33 cellular contexts compared by ENCODE assay signal in the genomic region with DNA sequence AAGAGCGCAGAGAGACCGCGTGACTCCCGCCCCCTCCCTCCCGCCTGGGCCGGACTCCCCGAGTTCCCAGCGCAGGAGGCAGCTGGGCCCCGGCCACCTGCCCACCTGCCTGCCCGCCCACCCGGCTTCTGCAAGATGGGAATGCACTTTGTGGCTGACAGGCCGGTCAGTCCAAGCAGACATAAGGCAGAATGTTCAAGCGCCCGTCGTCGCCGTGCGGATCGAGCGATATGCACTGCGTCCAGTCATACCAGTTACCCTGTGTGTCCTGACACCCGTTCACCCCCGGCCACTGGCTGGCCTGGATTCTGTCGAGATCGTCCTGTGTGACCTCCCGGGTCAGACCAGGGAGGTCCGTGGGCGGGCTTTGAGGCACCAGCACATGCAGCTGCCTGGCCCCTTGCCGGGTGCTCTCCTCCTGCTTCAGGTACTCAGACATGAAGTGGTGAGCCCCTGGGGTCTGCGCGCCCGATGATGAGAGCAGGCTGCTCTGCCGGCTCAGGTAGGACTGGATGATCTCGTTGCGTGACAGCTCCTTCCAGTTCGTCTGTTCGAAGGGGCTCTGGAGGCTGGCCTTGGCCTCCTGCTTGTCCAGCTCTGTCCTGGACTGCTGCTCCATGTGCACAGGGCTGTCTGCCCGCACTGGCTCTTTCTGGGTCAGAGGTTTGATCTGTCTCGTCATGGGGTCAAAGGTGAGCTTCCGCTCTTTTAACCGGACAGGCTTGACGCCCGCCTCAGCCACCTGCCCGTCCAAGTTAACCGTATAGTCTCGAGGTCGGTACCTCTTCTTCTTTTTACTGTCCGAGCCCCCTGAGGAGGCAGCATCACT. TPM values are rescaled to one million over a fixed set of nuclear protein-coding genes. Genes with fewer than 3 reads are reported as not detected.
DNase-seq lines count a peak whose midpoint lies in the region; ATAC-seq, FAIRE-seq and TF ChIP-seq lines count a peak whose summit lies in the region.
"Had no signal": no experiment of that assay in that cellular context is flagged by ENCODE, and none has a peak within 500 bp of the region (broad histone marks: within the 10 kb centered on the region; RNA-seq: fewer than 3 reads in every experiment).

No MANE protein-coding gene starts in this region.

- CTCF ChIA-PET in activated CD8-positive, alpha-beta T cell treated with anti-CD3 and anti-CD28 coated beads for 36 hours (lab: Charles Lee) = no interaction called here
- CTCF ChIA-PET in activated CD8-positive, alpha-beta T cell treated with anti-CD3 and anti-CD28 coated beads, Interleukin-2, amount 10 ng/mL, durations not matched to agents 7 days and 5 days (lab: Charles Lee) = interaction anchor here (0.5 kb wide), 1 partner anchor 582 kb away, joined by 3 read pairs; no protein-coding TSS in a partner anchor
- CTCF ChIA-PET in HepG2 (lab: Yijun Ruan, JAX; ENCODE audit: low intra/inter-chr PET ratio, low total read pairs) = no interaction called here

- no peak for FAIRE-seq in HepG2 (lab: Jason Lieb, UNC)
- FAIRE-seq: GM19239, H54, islet of Langerhans had no signal

- H3K9ac ChIP-seq in HepG2 (ENCODE audit: insufficient read depth, low read depth, low read length) (no peak overlapping the region), skeletal muscle tissue (ENCODE audit: low read depth in 1 of 3, low read length in 3 of 3) (peak overlapping the region in 1 of 3 donors; percentile 68)

- H3K9me3 ChIP-seq in HepG2 (ENCODE audit: low read length) (no peaks in the 10 kb centered on the region), skeletal muscle tissue (ENCODE audit: control insufficient read depth in 3 of 3, low read length in 3 of 3) (no peaks in the 10 kb centered on the region)
- H3K9me3 ChIP-seq: body of pancreas, left ventricle myocardium inferior, Peyer's patch had no signal

- no peaks in the 10 kb centered on the region for H3K9me3 Mint-ChIP-seq in activated CD8-positive, alpha-beta T cell treated with anti-CD3 and anti-CD28 coated beads for 36 hours
- H3K9me3 Mint-ChIP-seq in activated CD8-positive, alpha-beta T cell treated with anti-CD3 and anti-CD28 coated beads, Interleukin-2, amount 10 ng/mL, durations not matched to agents 7 days and 5 days (ENCODE audit: insufficient read depth) = no peaks in the 10 kb centered on the region
- H3K9me3 Mint-ChIP-seq in GM23338 = no peaks in the 10 kb centered on the region
- H3K9me3 Mint-ChIP-seq: T-helper 2 cell treated with Interferon-gamma antibody and Interleukin-4, amounts not matched to agents 5 μg/mL and 100 μg/mL, for 36 hours had no signal

- peak overlapping the region; percentile 99 for H3K27ac Mint-ChIP-seq in activated CD8-positive, alpha-beta T cell treated with anti-CD3 and anti-CD28 coated beads for 36 hours
- no peak overlapping the region for H3K27ac Mint-ChIP-seq in activated CD8-positive, alpha-beta T cell treated with anti-CD3 and anti-CD28 coated beads, Interleukin-2, amount 10 ng/mL, durations not matched to agents 7 days and 5 days
- no peak overlapping the region for H3K27ac Mint-ChIP-seq in GM23338
- H3K27ac Mint-ChIP-seq: T-helper 2 cell treated with Interferon-gamma antibody and Interleukin-4, amounts not matched to agents 5 μg/mL and 100 μg/mL, for 36 hours had no signal

- no peaks in the 10 kb centered on the region for H3K27me3 Mint-ChIP-seq in activated CD8-positive, alpha-beta T cell treated with anti-CD3 and anti-CD28 coated beads for 36 hours
- H3K27me3 Mint-ChIP-seq in activated CD8-positive, alpha-beta T cell treated with anti-CD3 and anti-CD28 coated beads, Interleukin-2, amount 10 ng/mL, durations not matched to agents 7 days and 5 days (ENCODE audit: low read depth) = no peaks in the 10 kb centered on the region
- peaks cover 8% of the 10 kb centered on the region for H3K27me3 Mint-ChIP-seq in GM23338 (ENCODE audit: insufficient read depth, low read depth, poor library complexity)

- peaks cover 21% of the 10 kb centered on the region for H3K4me1 ChIP-seq in HepG2 (ENCODE audit: insufficient read depth, low read length)
- peaks cover 71 to 87% (median 71%) of the 10 kb centered on the region in 3 donors for H3K4me1 ChIP-seq in skeletal muscle tissue (ENCODE audit: control insufficient read depth in 3 of 3, insufficient read depth in 3 of 3, low read length in 3 of 3)
- H3K4me1 ChIP-seq in GM23338 (ENCODE audit: insufficient read depth) = peaks cover 8% of the 10 kb centered on the region; the same call in 1 of the 2 replicates

- no peak overlapping the region for H3K4me2 ChIP-seq in HepG2 (ENCODE audit: low read depth, low read length)
- H3K4me2 ChIP-seq in GM23338 = no peak overlapping the region

- H4K20me1 ChIP-seq in HepG2 (ENCODE audit: insufficient read depth, low read length) = peaks cover 12% of the 10 kb centered on the region; the same call in 1 of the 2 replicates
- peaks cover 26% of the 10 kb centered on the region for H4K20me1 ChIP-seq in GM23338 (replicated peaks; ENCODE audit: insufficient read depth)

- peaks cover 53% of the 10 kb centered on the region for H3K79me2 ChIP-seq in HepG2 (ENCODE audit: insufficient read depth, low read length)
- peaks cover 59% of the 10 kb centered on the region for H3K79me2 ChIP-seq in GM23338 (replicated peaks; ENCODE audit: insufficient read depth)

- intact Hi-C loops in activated CD8-positive, alpha-beta T cell treated with anti-CD3 and anti-CD28 coated beads for 36 hours (cut with micrococcal nuclease) = no loop called here
- intact Hi-C loops in HepG2 (cut with micrococcal nuclease; ENCODE audit: unreplicated experiment) = no loop called here

- no peak for TF ChIP-seq CTCF in activated CD8-positive, alpha-beta T cell treated with anti-CD3 and anti-CD28 coated beads for 36 hours (IDR thresholded peaks at IDR 0.05)
- TF ChIP-seq CTCF in VCaP (conservative IDR thresholded peaks at IDR 0.05) = no peak
- no peak for TF ChIP-seq CTCF in HepG2 (CRISPR knock-in tag; IDR thresholded peaks at IDR 0.05)
- no peak for TF ChIP-seq CTCF in GM23338 (conservative IDR thresholded peaks at IDR 0.05; ENCODE audit: low read depth in 2 of 2)

- TF ChIP-seq POLR2A in HepG2 (IDR thresholded peaks at IDR 0.05; ENCODE audit: insufficient read depth in 1 of 2, low read depth in 2 of 2, low read length in 2 of 2) = no peak

- BruUV-seq in HepG2 (replicated peaks; lab: Mats Ljungman, UMichigan) = no TSS peak

- no peak for DNase-seq in activated CD8-positive, alpha-beta T cell treated with anti-CD3 and anti-CD28 coated beads for 36 hours
- DNase-seq in activated CD8-positive, alpha-beta T cell treated with anti-CD3 and anti-CD28 coated beads, Interleukin-2, amount 10 ng/mL, durations not matched to agents 7 days and 5 days = no peak
- DNase-seq in HepG2 (ENCODE audit: low spot score) (no peak), GM23338 (ENCODE audit: low spot score) (no peak)
- DNase-seq: 8988T; activated CD4-positive, alpha-beta T cell treated with anti-CD3 and anti-CD28 coated beads for 48 hours; activated T-cell treated with anti-CD3 and anti-CD28 coated beads, Interleukin-2, amount 50 U/mL, for 48 hours; body of pancreas; cerebellar nuclear complex; dermis blood vessel endothelial cell; DND-41; GF-D8; head of caudate nucleus; left ventricle myocardium inferior; NCI-H1417 treated with DMSO at 0.1 percent for 48 hours; NCI-H2029 treated with DMSO at 0.1 percent for 48 hours; NCI-H345; NCI-H748 treated with DMSO at 0.1 percent for 48 hours; Peyer's patch; SIG-M5; stimulated activated CD4-positive, alpha-beta T cell treated with anti-CD3 and anti-CD28 coated beads, Interleukin-4, amount 100 ng/mL, for 24 hours; trophoblast cell had no signal

- POLR2A ChIA-PET in activated CD8-positive, alpha-beta T cell treated with anti-CD3 and anti-CD28 coated beads for 36 hours (lab: Charles Lee) = interaction anchor here (1.1 to 9.4 kb wide), 2 partner anchors 10 to 40 kb away, joined by 3 to 84 read pairs; no protein-coding TSS in a partner anchor
- POLR2A ChIA-PET in activated CD8-positive, alpha-beta T cell treated with anti-CD3 and anti-CD28 coated beads, Interleukin-2, amount 10 ng/mL, durations not matched to agents 7 days and 5 days (lab: Charles Lee) = interaction anchor here (0.5 kb wide), 1 partner anchor 16 kb away, joined by 3 read pairs; no protein-coding TSS in a partner anchor
- POLR2A ChIA-PET in HepG2 (lab: Yijun Ruan, JAX) = interaction anchor here (1.2 kb wide), 1 partner anchor 9 kb away, joined by 3 read pairs; no protein-coding TSS in a partner anchor

- TF ChIP-seq EP300 in HepG2 (IDR thresholded peaks at IDR 0.05; ENCODE audit: low read depth in 2 of 2, low read length in 2 of 2) = no peak
- no peak for TF ChIP-seq EP300 in HepG2 (CRISPR knock-in tag; IDR thresholded peaks at IDR 0.05; ENCODE audit: borderline replicate concordance)

- no peak overlapping the region for H2AFZ ChIP-seq in HepG2 (ENCODE audit: low read length)
- H2AFZ ChIP-seq in GM23338 = no peak overlapping the region

- H3K4me3 ChIP-seq in HepG2 (replicated peaks in 1 of 3; ENCODE audit: insufficient read depth in 1 of 3, low read depth in 2 of 3, low read length in 3 of 3) = no peak overlapping the region
- no peak overlapping the region for H3K4me3 ChIP-seq in skeletal muscle tissue (ENCODE audit: low read length in 3 of 3)
- H3K4me3 ChIP-seq in GM23338 = no peak overlapping the region
- H3K4me3 ChIP-seq: body of pancreas, left ventricle myocardium inferior, Peyer's patch had no signal

- no peak overlapping the region for H3K4me3 Mint-ChIP-seq in activated CD8-positive, alpha-beta T cell treated with anti-CD3 and anti-CD28 coated beads for 36 hours
- H3K4me3 Mint-ChIP-seq in activated CD8-positive, alpha-beta T cell treated with anti-CD3 and anti-CD28 coated beads, Interleukin-2, amount 10 ng/mL, durations not matched to agents 7 days and 5 days = no peak overlapping the region
- no peak overlapping the region for H3K4me3 Mint-ChIP-seq in GM23338
- H3K4me3 Mint-ChIP-seq: CD14-positive monocyte; T-helper 2 cell treated with Interferon-gamma antibody and Interleukin-4, amounts not matched to agents 5 μg/mL and 100 μg/mL, for 36 hours had no signal

- peaks cover 55% of the 10 kb centered on the region for H3K4me1 Mint-ChIP-seq in activated CD8-positive, alpha-beta T cell treated with anti-CD3 and anti-CD28 coated beads for 36 hours (ENCODE audit: low read depth)
- H3K4me1 Mint-ChIP-seq in activated CD8-positive, alpha-beta T cell treated with anti-CD3 and anti-CD28 coated beads, Interleukin-2, amount 10 ng/mL, durations not matched to agents 7 days and 5 days (ENCODE audit: low read depth) = peaks cover 54% of the 10 kb centered on the region
- peaks cover 8% of the 10 kb centered on the region for H3K4me1 Mint-ChIP-seq in GM23338

- ATAC-seq in activated CD8-positive, alpha-beta T cell treated with anti-CD3 and anti-CD28 coated beads for 36 hours = no peak
- no peak for ATAC-seq in activated CD8-positive, alpha-beta T cell treated with anti-CD3 and anti-CD28 coated beads, Interleukin-2, amount 10 ng/mL, durations not matched to agents 7 days and 5 days
- ATAC-seq in HepG2 = no peak
- no peak for ATAC-seq in GM23338
- no peak for ATAC-seq in HG03196 (IDR thresholded peaks at IDR 0.05; ENCODE audit: unreplicated experiment)
- ATAC-seq in GM18517 (IDR thresholded peaks at IDR 0.05; ENCODE audit: unreplicated experiment) = no peak
- ATAC-seq: body of pancreas, esophagus mucosa had no signal

- peak overlapping the region; percentile 100 for H3K27ac ChIP-seq in VCaP
- no peak overlapping the region for H3K27ac ChIP-seq in HepG2 (ENCODE audit: extremely low read length, insufficient read depth, low read length)
- peak overlapping the region; percentile 48 for H3K27ac ChIP-seq in skeletal muscle tissue (ENCODE audit: low read depth, low read length)
- no peak overlapping the region for H3K27ac ChIP-seq in GM23338 (ENCODE audit: low read depth)
- H3K27ac ChIP-seq: body of pancreas, HL-60, left ventricle myocardium inferior, Peyer's patch had no signal

- no peaks in the 10 kb centered on the region; a peak in 1 of 5 replicates for H3K27me3 ChIP-seq in HepG2 (ENCODE audit: control insufficient read depth in 1 of 2, insufficient read depth in 2 of 2, low read length in 2 of 2)
- no peaks in the 10 kb centered on the region for H3K27me3 ChIP-seq in skeletal muscle tissue (ENCODE audit: control insufficient read depth in 3 of 3, insufficient read depth in 3 of 3, low read length in 3 of 3)
- H3K27me3 ChIP-seq in GM23338 (ENCODE audit: insufficient read depth) = no peaks in the 10 kb centered on the region
- H3K27me3 ChIP-seq: body of pancreas, Peyer's patch had no signal

- H3K36me3 ChIP-seq in HepG2 (replicated peaks in 1 of 2; ENCODE audit: control insufficient read depth in 1 of 2, insufficient read depth in 2 of 2, low read length in 2 of 2) = peaks cover 16 to 40% of the 10 kb centered on the region in 2 experiments; a peak in 4 of 5 replicates
- H3K36me3 ChIP-seq in skeletal muscle tissue (ENCODE audit: control insufficient read depth in 3 of 3, insufficient read depth in 3 of 3, low read length in 3 of 3) = peaks cover 22 to 31% (median 27%) of the 10 kb centered on the region in 3 donors
- peaks cover 4% of the 10 kb centered on the region; the same call in 1 of the 2 replicates for H3K36me3 ChIP-seq in GM23338 (ENCODE audit: insufficient read depth)

- no peaks in the 10 kb centered on the region for H3K9me2 ChIP-seq in GM23338 (ENCODE audit: insufficient read depth)

- 0 out of 2 replicates have a peak, but pooled peaks cover 6% of the 10 kb centered on the region for H3F3A ChIP-seq in GM23338 (replicated peaks; ENCODE audit: low read depth)

- WGBS in HepG2 (ENCODE audit: low lambda C conversion rate) = 98% methylated on average over 33 of the region's 48 CpGs

- in situ Hi-C loops in HepG2 (cut with HindIII; ENCODE audit: extremely low pct_ligation_motif_present, low pct_unique_long_range_greater_than_20kb) = no loop called here

- no peak for TF ChIP-seq RAD21 in HepG2 (CRISPR knock-in tag; IDR thresholded peaks at IDR 0.05)

- H3K36me3 Mint-ChIP-seq in activated CD8-positive, alpha-beta T cell treated with anti-CD3 and anti-CD28 coated beads for 36 hours (ENCODE audit: low read depth) = peaks cover 41% of the 10 kb centered on the region
- H3K36me3 Mint-ChIP-seq in activated CD8-positive, alpha-beta T cell treated with anti-CD3 and anti-CD28 coated beads, Interleukin-2, amount 10 ng/mL, durations not matched to agents 7 days and 5 days (ENCODE audit: low read depth) = peaks cover 46% of the 10 kb centered on the region
- H3K36me3 Mint-ChIP-seq in GM23338 (ENCODE audit: low read depth) = peaks cover 16% of the 10 kb centered on the region

RNA-seq across cellular contexts. Expression of gene SLC35E1, which starts 3.9 kb away (rescaled TPM):
- total RNA-seq in activated CD8-positive, alpha-beta T cell treated with anti-CD3 and anti-CD28 coated beads for 36 hours = 10 to 100 TPM; 60.1 to 62.4 TPM
- 10 to 100 TPM; 55.6 to 61.9 TPM for total RNA-seq in activated CD8-positive, alpha-beta T cell treated with anti-CD3 and anti-CD28 coated beads, Interleukin-2, amount 10 ng/mL, durations not matched to agents 7 days and 5 days
- 17.2 and 21.2 TPM in 2 replicates for total RNA-seq in HepG2 (2016; rRNA removed; fragmentation: Illumina TruSeq; extraction: Trizol)
- 6.0 and 7.6 TPM in 2 replicates for total RNA-seq in HepG2 (2016; cell fraction: cytosol; rRNA removed; fragmentation: Illumina TruSeq; extraction: Trizol; ENCODE audit: low read depth)
- total RNA-seq in HepG2 (2016; cell fraction: insoluble cytoplasmic fraction; rRNA removed; fragmentation: Illumina TruSeq; extraction: Trizol) = 15.6 and 20.2 TPM in 2 replicates
- 18.9 and 19.7 TPM in 2 replicates for total RNA-seq in HepG2 (2016; cell fraction: membrane; rRNA removed; fragmentation: Illumina TruSeq; extraction: Trizol)
- 18.5 and 21.4 TPM in 2 replicates for total RNA-seq in HepG2 (2016; cell fraction: nucleus; rRNA removed; fragmentation: Illumina TruSeq; extraction: Trizol)
- 46.5 and 48.0 TPM in 2 replicates for polyA plus RNA-seq in HepG2 (2011; rRNA removed)
- 31.6 and 37.8 TPM in 2 replicates for polyA plus RNA-seq in HepG2 (2011; cell fraction: cytosol; rRNA removed)
- polyA plus RNA-seq in HepG2 (2011; cell fraction: nucleus; rRNA removed) = 26.3 and 38.8 TPM in 2 replicates
- 25.6 and 26.5 TPM in 2 replicates for polyA plus RNA-seq in HepG2 (2012)
- polyA plus RNA-seq in HepG2 (2016; cell fraction: cytosol; fragmentation: Illumina TruSeq; extraction: Trizol; ENCODE audit: low read depth) = 5.7 and 6.3 TPM in 2 replicates
- polyA plus RNA-seq in HepG2 (2016; cell fraction: insoluble cytoplasmic fraction; fragmentation: Illumina TruSeq; extraction: Trizol; ENCODE audit: low read depth) = 16.1 and 22.5 TPM in 2 replicates
- 20.6 and 22.2 TPM in 2 replicates for polyA plus RNA-seq in HepG2 (2016; cell fraction: membrane; fragmentation: Illumina TruSeq; extraction: Trizol; ENCODE audit: low read depth)
- 45.9 and 46.6 TPM in 2 replicates for polyA plus RNA-seq in HepG2 (2016; cell fraction: nucleus; fragmentation: Illumina TruSeq; extraction: Trizol; ENCODE audit: insufficient read depth, low read depth)
- 181 and 185 TPM in 2 replicates for polyA minus RNA-seq in HepG2 (2011; rRNA and poly(A)+ RNA removed; ENCODE audit: low replicate concordance)
- 33.0 and 39.5 TPM in 2 replicates for polyA minus RNA-seq in HepG2 (2011; cell fraction: cytosol; rRNA and poly(A)+ RNA removed)
- polyA minus RNA-seq in HepG2 (2011; cell fraction: nucleus; rRNA and poly(A)+ RNA removed) = 24.8 and 31.7 TPM in 2 replicates
- total RNA-seq in skeletal muscle tissue = 16.2 TPM
- 24.1 and 30.3 TPM in 2 replicates for total RNA-seq in GM23338 (2014; rRNA removed; shearing (Covaris generic))
- 16.2 and 17.0 TPM in 2 replicates for polyA plus RNA-seq in GM23338 (2016; fragmentation: Nextera tagmentation; extraction: Ambion mirVana)

RNA-seq across cellular contexts. Expression of gene CHERP, which starts 33.8 kb away (rescaled TPM):
- 10 to 100 TPM; 57.5 to 59.6 TPM for total RNA-seq in activated CD8-positive, alpha-beta T cell treated with anti-CD3 and anti-CD28 coated beads for 36 hours
- 10 to 100 TPM; 60.0 to 60.8 TPM for total RNA-seq in activated CD8-positive, alpha-beta T cell treated with anti-CD3 and anti-CD28 coated beads, Interleukin-2, amount 10 ng/mL, durations not matched to agents 7 days and 5 days
- total RNA-seq in HepG2 (2016; rRNA removed; fragmentation: Illumina TruSeq; extraction: Trizol) (4.3 and 9.1 TPM in 2 replicates), skeletal muscle tissue (7.3 TPM)
- total RNA-seq in HepG2 (2016; cell fraction: cytosol; rRNA removed; fragmentation: Illumina TruSeq; extraction: Trizol; ENCODE audit: low read depth) = 3.8 and 4.0 TPM in 2 replicates
- total RNA-seq in HepG2 (2016; cell fraction: insoluble cytoplasmic fraction; rRNA removed; fragmentation: Illumina TruSeq; extraction: Trizol) = 6.0 and 7.4 TPM in 2 replicates
- 5.5 and 6.1 TPM in 2 replicates for total RNA-seq in HepG2 (2016; cell fraction: membrane; rRNA removed; fragmentation: Illumina TruSeq; extraction: Trizol)
- 8.1 and 13.9 TPM in 2 replicates for total RNA-seq in HepG2 (2016; cell fraction: nucleus; rRNA removed; fragmentation: Illumina TruSeq; extraction: Trizol)
- polyA plus RNA-seq in HepG2 (2011; rRNA removed) (5.4 and 5.9 TPM in 2 replicates), GM23338 (2016; fragmentation: Nextera tagmentation; extraction: Ambion mirVana) (37.5 and 41.2 TPM in 2 replicates)
- 2.9 and 3.2 TPM in 2 replicates for polyA plus RNA-seq in HepG2 (2011; cell fraction: cytosol; rRNA removed)
- 34.4 and 39.5 TPM in 2 replicates for polyA plus RNA-seq in HepG2 (2011; cell fraction: nucleus; rRNA removed)
- polyA plus RNA-seq in HepG2 (2012) = 20.4 and 25.1 TPM in 2 replicates
- polyA plus RNA-seq in HepG2 (2016; cell fraction: cytosol; fragmentation: Illumina TruSeq; extraction: Trizol; ENCODE audit: low read depth) = 2.1 and 2.2 TPM in 2 replicates
- 19.7 and 26.9 TPM in 2 replicates for polyA plus RNA-seq in HepG2 (2016; cell fraction: insoluble cytoplasmic fraction; fragmentation: Illumina TruSeq; extraction: Trizol; ENCODE audit: low read depth)
- polyA plus RNA-seq in HepG2 (2016; cell fraction: membrane; fragmentation: Illumina TruSeq; extraction: Trizol; ENCODE audit: low read depth) = 4.9 and 6.0 TPM in 2 replicates
- 54.8 and 59.8 TPM in 2 replicates for polyA plus RNA-seq in HepG2 (2016; cell fraction: nucleus; fragmentation: Illumina TruSeq; extraction: Trizol; ENCODE audit: insufficient read depth, low read depth)
- 10.1 and 16.3 TPM in 2 replicates for polyA minus RNA-seq in HepG2 (2011; rRNA and poly(A)+ RNA removed; ENCODE audit: low replicate concordance)
- polyA minus RNA-seq in HepG2 (2011; cell fraction: cytosol; rRNA and poly(A)+ RNA removed) = 7.1 and 9.3 TPM in 2 replicates
- 18.4 and 19.8 TPM in 2 replicates for polyA minus RNA-seq in HepG2 (2011; cell fraction: nucleus; rRNA and poly(A)+ RNA removed)
- total RNA-seq in GM23338 (2014; rRNA removed; shearing (Covaris generic)) = 31.0 and 31.6 TPM in 2 replicates

RNA-seq across cellular contexts. Expression of gene MED26, which starts 51.9 kb away (rescaled TPM):
- total RNA-seq in activated CD8-positive, alpha-beta T cell treated with anti-CD3 and anti-CD28 coated beads for 36 hours = 10 to 100 TPM; 14.2 to 19.3 TPM
- total RNA-seq in activated CD8-positive, alpha-beta T cell treated with anti-CD3 and anti-CD28 coated beads, Interleukin-2, amount 10 ng/mL, durations not matched to agents 7 days and 5 days = 10 to 100 TPM; 17.2 to 17.4 TPM
- total RNA-seq in HepG2 (2016; rRNA removed; fragmentation: Illumina TruSeq; extraction: Trizol) (3.3 and 3.8 TPM in 2 replicates), skeletal muscle tissue (2.6 TPM)
- total RNA-seq in HepG2 (2016; cell fraction: cytosol; rRNA removed; fragmentation: Illumina TruSeq; extraction: Trizol; ENCODE audit: low read depth) = 0.88 and 1.1 TPM in 2 replicates
- 2.3 and 2.9 TPM in 2 replicates for total RNA-seq in HepG2 (2016; cell fraction: insoluble cytoplasmic fraction; rRNA removed; fragmentation: Illumina TruSeq; extraction: Trizol)
- 2.2 and 2.5 TPM in 2 replicates for total RNA-seq in HepG2 (2016; cell fraction: membrane; rRNA removed; fragmentation: Illumina TruSeq; extraction: Trizol)
- 4.4 and 6.8 TPM in 2 replicates for total RNA-seq in HepG2 (2016; cell fraction: nucleus; rRNA removed; fragmentation: Illumina TruSeq; extraction: Trizol)
- polyA plus RNA-seq in HepG2 (2011; rRNA removed) (3.3 and 3.5 TPM in 2 replicates), GM23338 (2016; fragmentation: Nextera tagmentation; extraction: Ambion mirVana) (7.4 and 8.6 TPM in 2 replicates)
- 2.7 and 3.7 TPM in 2 replicates for polyA plus RNA-seq in HepG2 (2011; cell fraction: cytosol; rRNA removed)
- 4.2 and 6.4 TPM in 2 replicates for polyA plus RNA-seq in HepG2 (2011; cell fraction: nucleus; rRNA removed)
- polyA plus RNA-seq in HepG2 (2012) = 3.0 and 3.2 TPM in 2 replicates
- polyA plus RNA-seq in HepG2 (2016; cell fraction: cytosol; fragmentation: Illumina TruSeq; extraction: Trizol; ENCODE audit: low read depth) = 0.35 and 0.40 TPM in 2 replicates
- 3.6 and 5.3 TPM in 2 replicates for polyA plus RNA-seq in HepG2 (2016; cell fraction: insoluble cytoplasmic fraction; fragmentation: Illumina TruSeq; extraction: Trizol; ENCODE audit: low read depth)
- polyA plus RNA-seq in HepG2 (2016; cell fraction: membrane; fragmentation: Illumina TruSeq; extraction: Trizol; ENCODE audit: low read depth) = 1.6 and 1.7 TPM in 2 replicates
- polyA plus RNA-seq in HepG2 (2016; cell fraction: nucleus; fragmentation: Illumina TruSeq; extraction: Trizol; ENCODE audit: insufficient read depth, low read depth) = 6.4 and 8.6 TPM in 2 replicates
- 12.3 and 16.1 TPM in 2 replicates for polyA minus RNA-seq in HepG2 (2011; rRNA and poly(A)+ RNA removed; ENCODE audit: low replicate concordance)
- polyA minus RNA-seq in HepG2 (2011; cell fraction: cytosol; rRNA and poly(A)+ RNA removed) = 4.7 and 5.5 TPM in 2 replicates
- 14.0 and 19.3 TPM in 2 replicates for polyA minus RNA-seq in HepG2 (2011; cell fraction: nucleus; rRNA and poly(A)+ RNA removed)
- 13.1 and 15.4 TPM in 2 replicates for total RNA-seq in GM23338 (2014; rRNA removed; shearing (Covaris generic))

Comparison
In these comparisons a context has a peak if more than half of its experiments do, and no peak if none do; other contexts are left out.
1. H3K27ac ChIP-seq: peak in VCaP (single experiment) and skeletal muscle tissue (single experiment); none in HepG2 (single experiment) and GM23338 (single experiment).